ENCODE assay signal across 7 cellular contexts in the genomic region with DNA sequence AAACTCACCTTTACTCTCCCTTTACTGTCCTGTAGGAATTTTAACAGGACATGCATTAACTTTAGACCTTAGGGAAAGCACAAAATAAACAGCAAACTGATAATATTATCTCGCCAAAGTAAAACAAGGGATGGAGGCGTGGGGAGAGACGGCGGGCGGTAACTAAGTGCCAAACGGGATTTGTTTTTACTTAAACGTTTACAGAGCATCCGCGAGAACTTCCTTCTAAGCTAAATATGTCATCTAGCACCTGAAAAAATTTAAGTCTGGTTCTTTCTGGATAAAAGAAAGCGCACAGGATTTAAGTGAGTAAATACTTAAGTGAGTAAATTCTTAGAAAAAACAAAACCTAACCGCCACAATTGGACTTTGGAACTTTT.
DNase-seq lines count a peak whose midpoint lies in the region; ATAC-seq, FAIRE-seq and TF ChIP-seq lines count a peak whose summit lies in the region.

No MANE protein-coding gene starts in this region.

- peak; percentile 62 for FAIRE-seq in GM19239 (lab: Jason Lieb, UNC)

- DNase-seq in GM19239 (ENCODE audit: insufficient read length, low spot score) (no peak), NCI-H526 treated with DMSO at 0.1 percent for 48 hours (lab: John Stamatoyannopoulos, UW) (peak; percentile 63), epithelial cell of esophagus (ENCODE audit: low read depth) (no peak), neural crest cell (ENCODE audit: low read depth, low spot score) (no peak), cerebellar nuclear complex (lab: John Stamatoyannopoulos, UW) (no peak), AML-193 (lab: John Stamatoyannopoulos, UW) (no peak)

- TF ChIP-seq CTCF in epithelial cell of esophagus (IDR thresholded peaks at IDR 0.05; ENCODE audit: insufficient read depth, low read depth, low read length, missing control alignments) (no peak), neural crest cell (conservative IDR thresholded peaks at IDR 0.05) (no peak)

- H3K4me3 ChIP-seq in epithelial cell of esophagus (ENCODE audit: low read length): peak overlapping the region; percentile 30

- H3K27ac Mint-ChIP-seq in neural crest cell (ENCODE audit: unreplicated experiment): peak overlapping the region; percentile 92

- peaks cover 60% of the 10 kb centered on the region for H3K4me1 Mint-ChIP-seq in neural crest cell

- peaks cover 5% of the 10 kb centered on the region for H3K9me3 Mint-ChIP-seq in neural crest cell

- H3K27me3 Mint-ChIP-seq in neural crest cell (ENCODE audit: low read depth): no peaks in the 10 kb centered on the region

- H3K4me3 Mint-ChIP-seq in neural crest cell: peak overlapping the region; percentile 78

- no peak for ATAC-seq in HG02763 (IDR thresholded peaks at IDR 0.05; ENCODE audit: unreplicated experiment)

- peaks cover 3% of the 10 kb centered on the region for H3K36me3 Mint-ChIP-seq in neural crest cell (ENCODE audit: low read depth)
